Comparison of ENCODE assay signal across 2 cellular contexts in genomic region chr3:46114324-46114988, GRCh38.
TF ChIP-seq lines count a peak whose summit lies in the region.

No MANE protein-coding gene starts in this region.

TF ChIP-seq in K562, 482 proteins besides CTCF, POLR2A, EP300 and RAD21 (continued from another document and continues in another):
- TF ChIP-seq ZFP91 (CRISPR knock-in tag; IDR thresholded peaks at IDR 0.05) (no peak), ATF6 (CRISPR knock-in tag; IDR thresholded peaks at IDR 0.05) (no peak), CEBPG (CRISPR knock-in tag; IDR thresholded peaks at IDR 0.05) (no peak), CEBPG (tag; conservative IDR thresholded peaks at IDR 0.05 in 1 of 2, IDR thresholded peaks at IDR 0.05 in 1 of 2) (peak; percentile 31 to 47; a peak in 3 of 4 replicates), FOXK1 (CRISPR knock-in tag; IDR thresholded peaks at IDR 0.05; ENCODE audit: borderline replicate concordance) (no peak), HNRNPH1 (optimal IDR thresholded peaks at IDR 0.05; ENCODE audit: low read depth, low read length) (no peak), XRCC3 (IDR thresholded peaks at IDR 0.05) (no peak), CHD7 (IDR thresholded peaks at IDR 0.05; ENCODE audit: low read depth, low read length) (no peak), MTF1 (CRISPR knock-in tag; IDR thresholded peaks at IDR 0.05; ENCODE audit: borderline replicate concordance) (no peak), E2F3 (CRISPR knock-in tag; IDR thresholded peaks at IDR 0.05) (no peak)

TF ChIP-seq in HepG2, 621 proteins besides CTCF, POLR2A, EP300 and RAD21 (continued from another document and continues in another):
- TF ChIP-seq ISX (CRISPR knock-in tag; conservative IDR thresholded peaks at IDR 0.05) (no peak), ZNF143 (CRISPR knock-in tag; IDR thresholded peaks at IDR 0.05) (no peak), XRCC5 (optimal IDR thresholded peaks at IDR 0.05; ENCODE audit: low read length) (no peak), CCDC6 (CRISPR knock-in tag; IDR thresholded peaks at IDR 0.05) (no peak), KLF6 (CRISPR knock-in tag; IDR thresholded peaks at IDR 0.05) (no peak), ZNF563 (CRISPR knock-in tag; IDR thresholded peaks at IDR 0.05) (no peak), PITX1 (CRISPR knock-in tag; IDR thresholded peaks at IDR 0.05) (no peak), MXD3 (CRISPR knock-in tag; IDR thresholded peaks at IDR 0.05) (no peak), TEAD2 (CRISPR knock-in tag; IDR thresholded peaks at IDR 0.05) (no peak), MIXL1 (CRISPR knock-in tag; IDR thresholded peaks at IDR 0.05) (0 out of 2 replicates have a peak, but pooled peaks have one; percentile 31), ZNF530 (CRISPR knock-in tag; IDR thresholded peaks at IDR 0.05; ENCODE audit: low read depth) (no peak), JUND (CRISPR knock-in tag; IDR thresholded peaks at IDR 0.05) (no peak), ARID5B (CRISPR knock-in tag; IDR thresholded peaks at IDR 0.05) (0 out of 2 replicates have a peak, but pooled peaks have one; percentile 16), ZNF879 (CRISPR knock-in tag; IDR thresholded peaks at IDR 0.05) (no peak), SOX13 (IDR thresholded peaks at IDR 0.05) (no peak), SOX13 (CRISPR knock-in tag; conservative IDR thresholded peaks at IDR 0.05 in 1 of 2, IDR thresholded peaks at IDR 0.05 in 1 of 2) (peak in 1 of 2 experiments; percentile 7; a peak in 1 of 4 replicates), NCOA1 (CRISPR knock-in tag; IDR thresholded peaks at IDR 0.05) (no peak), NCOR1 (IDR thresholded peaks at IDR 0.05; ENCODE audit: borderline replicate concordance, low read length) (no peak), ATRX (CRISPR knock-in tag; IDR thresholded peaks at IDR 0.05; ENCODE audit: borderline replicate concordance) (no peak), AGO1 (IDR thresholded peaks at IDR 0.05; ENCODE audit: low read depth, low read length, poor library complexity, severe bottlenecking) (no peak), HIC2 (CRISPR knock-in tag; IDR thresholded peaks at IDR 0.05; ENCODE audit: low read depth) (no peak), ZNF10 (CRISPR knock-in tag; IDR thresholded peaks at IDR 0.05; ENCODE audit: borderline replicate concordance, low read depth) (no peak), MTF2 (CRISPR knock-in tag; IDR thresholded peaks at IDR 0.05; ENCODE audit: borderline replicate concordance) (no peak), CEBPZ (IDR thresholded peaks at IDR 0.05; ENCODE audit: low read length) (no peak), GABPA (IDR thresholded peaks at IDR 0.05; ENCODE audit: low read depth, low read length) (no peak), GABPA (CRISPR knock-in tag; IDR thresholded peaks at IDR 0.05; ENCODE audit: low read depth) (no peak), ZNF510 (CRISPR knock-in tag; IDR thresholded peaks at IDR 0.05; ENCODE audit: low read depth) (no peak), BHLHE40 (IDR thresholded peaks at IDR 0.05; ENCODE audit: low read length) (no peak), ZBTB33 (CRISPR knock-in tag; IDR thresholded peaks at IDR 0.05) (no peak), RAD51 (IDR thresholded peaks at IDR 0.05; ENCODE audit: borderline replicate concordance) (no peak), TRAFD1 (CRISPR knock-in tag; IDR thresholded peaks at IDR 0.05; ENCODE audit: borderline replicate concordance) (no peak), RORA (CRISPR knock-in tag; IDR thresholded peaks at IDR 0.05) (no peak), SRY (CRISPR knock-in tag; IDR thresholded peaks at IDR 0.05) (no peak), ZSCAN20 (CRISPR knock-in tag; IDR thresholded peaks at IDR 0.05; ENCODE audit: borderline replicate concordance) (no peak), ZNF883 (CRISPR knock-in tag; IDR thresholded peaks at IDR 0.05; ENCODE audit: not compliant biosample characterization) (no peak), SRSF9 (IDR thresholded peaks at IDR 0.05; ENCODE audit: borderline replicate concordance, insufficient read depth, low read depth, low read length, poor library complexity, severe bottlenecking) (no peak), MLXIP (CRISPR knock-in tag; IDR thresholded peaks at IDR 0.05; ENCODE audit: borderline replicate concordance) (no peak), FOXA3 (CRISPR knock-in tag; IDR thresholded peaks at IDR 0.05) (peak; percentile 55; the same call in 1 of the 2 replicates), ZNF782 (CRISPR knock-in tag; IDR thresholded peaks at IDR 0.05; ENCODE audit: borderline replicate concordance) (no peak), ISL2 (CRISPR knock-in tag; IDR thresholded peaks at IDR 0.05) (no peak), UBTF (CRISPR knock-in tag; IDR thresholded peaks at IDR 0.05) (no peak), SOX5 (CRISPR knock-in tag; IDR thresholded peaks at IDR 0.05; ENCODE audit: borderline replicate concordance) (peak; percentile 17; the same call in 1 of the 2 replicates), ZNF180 (CRISPR knock-in tag; IDR thresholded peaks at IDR 0.05; ENCODE audit: borderline replicate concordance, low read depth) (no peak)
